1 cellular context compared by ENCODE assay signal in genomic region chr13:28048768-28049167, GRCh38.
TF ChIP-seq lines count a peak whose summit lies in the region.

No MANE protein-coding gene starts in this region.

TF ChIP-seq in IMR-90, 13 proteins besides CTCF, POLR2A, EP300 and RAD21 (continued from another document):
- no peak for TF ChIP-seq FOS (IDR thresholded peaks at IDR 0.05; ENCODE audit: low read depth, low read length)
